In genomic region chr7:104929921-104930320, GRCh38 we compare ENCODE assay signal across 18 cellular contexts.
DNase-seq lines count a peak whose midpoint lies in the region; FAIRE-seq and TF ChIP-seq lines count a peak whose summit lies in the region.
"Had no signal": no experiment of that assay in that cellular context is flagged by ENCODE, and none has a peak within 500 bp of the region (broad histone marks: within the 10 kb centered on the region; RNA-seq: fewer than 3 reads in every experiment).

No MANE protein-coding gene starts in this region.

- H3K4me3 ChIP-seq in bronchial epithelial cell (ENCODE audit: low read depth, low read length) = no peak overlapping the region
- no peak overlapping the region for H3K4me3 ChIP-seq in fibroblast of pulmonary artery (replicated peaks; ENCODE audit: low read depth, low read length)
- no peak overlapping the region for H3K4me3 ChIP-seq in skin epidermis
- H3K4me3 ChIP-seq: A549 had no signal

- no peaks in the 10 kb centered on the region for H3K27me3 ChIP-seq in bronchial epithelial cell (ENCODE audit: control insufficient read depth, insufficient read depth, low read length)

- FAIRE-seq in bronchial epithelial cell (lab: Jason Lieb, UNC) = no peak
- FAIRE-seq: A549, GM12891 had no signal

- DNase-seq in HT-29 (ENCODE audit: low spot score) (peak; percentile 53), bronchial epithelial cell (ENCODE audit: low read depth) (peak; percentile 92), fibroblast of pulmonary artery (ENCODE audit: low read depth) (peak; percentile 4), NCI-H2227 treated with DMSO at 0.1 percent for 48 hours (lab: John Stamatoyannopoulos, UW) (no peak), ureter (ENCODE audit: low spot score) (no peak), DMS153 (lab: John Stamatoyannopoulos, UW) (no peak), hypothalamus (lab: John Stamatoyannopoulos, UW) (no peak)
- DNase-seq: C1 segment of cervical spinal cord, GF-D8, GOT3, NCI-H1417 treated with DMSO at 0.1 percent for 48 hours, NCI-H1930, NCI-H2171 treated with DMSO at 0.1 percent for 48 hours, NCI-H748 treated with DMSO at 0.1 percent for 48 hours, PC-3 had no signal

- no peak for TF ChIP-seq CTCF in bronchial epithelial cell (IDR thresholded peaks at IDR 0.05; ENCODE audit: insufficient read depth, low read length, severe bottlenecking)
- TF ChIP-seq CTCF in fibroblast of pulmonary artery (IDR thresholded peaks at IDR 0.05; ENCODE audit: low read length, missing control alignments) = no peak

- H3K36me3 ChIP-seq in bronchial epithelial cell (ENCODE audit: control insufficient read depth, insufficient read depth, low read length) = no peaks in the 10 kb centered on the region

- peak overlapping the region in 17 of 21 experiments; percentile 14 to 82 (median 53) for H3K27ac ChIP-seq in skin epidermis
- H3K27ac ChIP-seq: A549 had no signal

Comparison
In these comparisons a context has a peak if more than half of its experiments do, and no peak if none do; other contexts are left out.
1. DNase-seq: peak in HT-29 (single experiment), bronchial epithelial cell (single experiment) and fibroblast of pulmonary artery (single experiment); none in NCI-H2227 treated with DMSO at 0.1 percent for 48 hours (single experiment), ureter (single experiment), DMS153 (single experiment) and hypothalamus (0 of 51).